In genomic region chr16:86496929-86497381, GRCh38 we compare ENCODE assay signal across 15 cellular contexts. TPM values are rescaled to one million over a fixed set of nuclear protein-coding genes. Genes with fewer than 3 reads are reported as not detected.
DNase-seq lines count a peak whose midpoint lies in the region; ATAC-seq and TF ChIP-seq lines count a peak whose summit lies in the region.
"Had no signal": no experiment of that assay in that cellular context is flagged by ENCODE, and none has a peak within 500 bp of the region (broad histone marks: within the 10 kb centered on the region; RNA-seq: fewer than 3 reads in every experiment).

No MANE protein-coding gene starts in this region.

- H2AFZ ChIP-seq in osteoblast (ENCODE audit: low read length) = no peak overlapping the region

- H3K4me2 ChIP-seq in osteoblast (ENCODE audit: insufficient read depth, low read length) = no peak overlapping the region
- H3K4me2 ChIP-seq: KMS-11 had no signal

- TF ChIP-seq CTCF in fibroblast of villous mesenchyme (IDR thresholded peaks at IDR 0.05; ENCODE audit: insufficient read depth, low read depth, low read length) (no peak), osteoblast (IDR thresholded peaks at IDR 0.05; ENCODE audit: extremely low read depth, low read depth, low read length) (no peak)

- H3K27me3 ChIP-seq in MG63 (peaks cover 9% of the 10 kb centered on the region; the same call in 1 of the 2 replicates), osteoblast (ENCODE audit: insufficient read depth, low read length) (peaks cover 94% of the 10 kb centered on the region)

- no peaks in the 10 kb centered on the region for H3K4me1 ChIP-seq in osteoblast (ENCODE audit: insufficient read depth, low read length)
- H3K4me1 ChIP-seq: adrenal gland, pancreas had no signal

- peaks cover 56% of the 10 kb centered on the region for H3K36me3 ChIP-seq in MG63
- H3K36me3 ChIP-seq in osteoblast (ENCODE audit: insufficient read depth, low read length) = no peaks in the 10 kb centered on the region
- H3K36me3 ChIP-seq: adrenal gland, pancreas had no signal

- H3K9me3 ChIP-seq in MG63 (no peaks in the 10 kb centered on the region), osteoblast (ENCODE audit: low read depth, low read length) (no peaks in the 10 kb centered on the region)
- H3K9me3 ChIP-seq: adrenal gland, pancreas had no signal

- H4K20me1 ChIP-seq in osteoblast (ENCODE audit: insufficient read depth, low read length) = peaks cover 4% of the 10 kb centered on the region

- H3K4me3 ChIP-seq in MG63 = peak overlapping the region; percentile 27
- H3K4me3 ChIP-seq in fibroblast of villous mesenchyme (ENCODE audit: low read depth, low read length) = peak overlapping the region; percentile 42
- H3K4me3 ChIP-seq in osteoblast (ENCODE audit: insufficient read depth, low read length) = no peak overlapping the region
- H3K4me3 ChIP-seq: adrenal gland, pancreas had no signal

- DNase-seq in AG08396 (ENCODE audit: low spot score) = peak; percentile 69
- DNase-seq in MG63 = no peak
- DNase-seq in fibroblast of villous mesenchyme (ENCODE audit: low read depth) = no peak
- peak; percentile 80 for DNase-seq in osteoblast (ENCODE audit: insufficient read length, low spot score, missing footprints)
- no peak for DNase-seq in EL
- no peak for DNase-seq in central memory CD4-positive, alpha-beta T cell
- no peak for DNase-seq in NCI-H1092 (lab: John Stamatoyannopoulos, UW)
- DNase-seq: adrenal gland; immature natural killer cell; NCI-H2227 treated with DMSO at 0.1 percent for 48 hours; pancreas; stimulated activated naive CD8-positive, alpha-beta T cell treated with anti-CD3 and anti-CD28 coated beads, Interleukin-15, Interleukin-2, amounts not matched to agents 100 U/mL and 50 U/mL, for 24 hours had no signal

- H3K79me2 ChIP-seq in osteoblast (ENCODE audit: insufficient read depth, low read length) = no peaks in the 10 kb centered on the region

- H3K27ac ChIP-seq in osteoblast (ENCODE audit: low read depth, low read length) = no peak overlapping the region
- H3K27ac ChIP-seq: adrenal gland, KMS-11, pancreas had no signal

- no peak for ATAC-seq in GM18868 (IDR thresholded peaks at IDR 0.05; ENCODE audit: unreplicated experiment)
- ATAC-seq: pancreas; Right ventricle myocardium inferior; stimulated activated naive CD8-positive, alpha-beta T cell treated with anti-CD3 and anti-CD28 coated beads, Interleukin-15, Interleukin-2, amounts not matched to agents 100 U/mL and 50 U/mL, for 24 hours had no signal

RNA-seq across cellular contexts. Expression of gene FOXF1, which starts 13.4 kb away (rescaled TPM):
- 8.9 and 13.0 TPM in 2 replicates for total RNA-seq in MG63 (2014; rRNA removed; shearing (Covaris generic); ENCODE audit: low replicate concordance)
- total RNA-seq in fibroblast of villous mesenchyme (5.2 and 10.3 TPM in 2 replicates), osteoblast (not detected in 2 replicates)

RNA-seq across cellular contexts. Expression of gene MTHFSD, which starts 58.1 kb away (rescaled TPM):
- 40.8 and 43.8 TPM in 2 replicates for total RNA-seq in MG63 (2014; rRNA removed; shearing (Covaris generic); ENCODE audit: low replicate concordance)
- total RNA-seq in fibroblast of villous mesenchyme = 11.6 and 14.7 TPM in 2 replicates
- total RNA-seq in osteoblast = 18.5 and 20.3 TPM in 2 replicates

Comparison
In these comparisons a context has a peak if more than half of its experiments do, and no peak if none do; other contexts are left out.
1. DNase-seq: peak in AG08396 (single experiment) and osteoblast (single experiment); none in MG63 (single experiment), fibroblast of villous mesenchyme (single experiment), EL (single experiment), central memory CD4-positive, alpha-beta T cell (single experiment) and NCI-H1092 (single experiment).